Comparison of ENCODE assay signal across 11 cellular contexts in the genomic region with DNA sequence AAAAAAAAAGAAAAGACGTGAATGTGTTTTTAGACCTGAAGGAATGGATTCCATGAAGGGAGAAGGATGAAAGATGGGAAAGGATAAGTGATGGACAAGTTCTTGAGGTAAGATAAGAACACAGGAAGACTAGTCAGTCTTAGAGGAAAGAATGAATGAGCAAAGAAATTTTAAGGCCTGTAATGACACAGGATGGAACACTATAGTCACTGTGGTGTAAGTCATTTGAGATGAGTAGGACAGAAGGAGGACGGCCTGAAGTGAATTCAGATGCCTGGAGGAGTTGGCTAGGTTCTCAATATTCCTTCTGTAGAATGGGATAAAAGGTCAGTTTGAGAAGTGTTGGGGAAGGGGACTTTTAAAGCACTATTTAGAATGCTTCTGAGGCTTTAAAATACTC. TPM values are rescaled to one million over a fixed set of nuclear protein-coding genes. Genes with fewer than 3 reads are reported as not detected.
DNase-seq lines count a peak whose midpoint lies in the region; ATAC-seq and TF ChIP-seq lines count a peak whose summit lies in the region.
"Had no signal": no experiment of that assay in that cellular context is flagged by ENCODE, and none has a peak within 500 bp of the region (broad histone marks: within the 10 kb centered on the region; RNA-seq: fewer than 3 reads in every experiment).

No MANE protein-coding gene starts in this region.

- H3K27ac Mint-ChIP-seq in activated naive CD4-positive, alpha-beta T cell treated with anti-CD3 and anti-CD28 coated beads, Interleukin-2, amount 10 ng/mL, durations not matched to agents 7 days and 5 days = no peak overlapping the region
- peak overlapping the region; percentile 58 for H3K27ac Mint-ChIP-seq in WTC11
- H3K27ac Mint-ChIP-seq in stimulated activated naive B cell treated with anti-CD40 and anti-IgM and Interleukin-4, amounts not matched to agents 10 μg/mL and 1 μg/mL and 100 μg/mL, for 72 hours = peak overlapping the region; percentile 54

- peaks cover 41% of the 10 kb centered on the region for H3K36me3 Mint-ChIP-seq in activated naive CD4-positive, alpha-beta T cell treated with anti-CD3 and anti-CD28 coated beads, Interleukin-2, amount 10 ng/mL, durations not matched to agents 7 days and 5 days
- H3K36me3 Mint-ChIP-seq in WTC11 = peaks cover 43% of the 10 kb centered on the region
- peaks cover 29 to 39% of the 10 kb centered on the region in 2 donors for H3K36me3 Mint-ChIP-seq in stimulated activated naive B cell treated with anti-CD40 and anti-IgM and Interleukin-4, amounts not matched to agents 10 μg/mL and 1 μg/mL and 100 μg/mL, for 72 hours

- in situ Hi-C loops in G401 (cut with HindIII; ENCODE audit: low sequenced_read_pairs) = no loop called here

- peaks cover 46% of the 10 kb centered on the region for H3K4me1 Mint-ChIP-seq in activated naive CD4-positive, alpha-beta T cell treated with anti-CD3 and anti-CD28 coated beads, Interleukin-2, amount 10 ng/mL, durations not matched to agents 7 days and 5 days
- peaks cover 51% of the 10 kb centered on the region for H3K4me1 Mint-ChIP-seq in WTC11
- H3K4me1 Mint-ChIP-seq in stimulated activated naive B cell treated with anti-CD40 and anti-IgM and Interleukin-4, amounts not matched to agents 10 μg/mL and 1 μg/mL and 100 μg/mL, for 72 hours = peaks cover 27 to 37% of the 10 kb centered on the region in 2 donors

- no peak for DNase-seq in activated naive CD4-positive, alpha-beta T cell treated with anti-CD3 and anti-CD28 coated beads, Interleukin-2, amount 10 ng/mL, durations not matched to agents 7 days and 5 days
- DNase-seq in activated naive CD4-positive, alpha-beta T cell (lab: John Stamatoyannopoulos, UW) = no peak
- DNase-seq in WTC11 (ENCODE audit: low spot score) = no peak
- DNase-seq in fibroblast of pulmonary artery (ENCODE audit: low read depth) = no peak
- DNase-seq in stimulated activated naive B cell treated with anti-CD40 and anti-IgM and Interleukin-4, amounts not matched to agents 10 μg/mL and 1 μg/mL and 100 μg/mL, for 72 hours = no peak
- DNase-seq in G401 (ENCODE audit: low spot score) = no peak
- no peak for DNase-seq in hepatic stellate cell (ENCODE audit: low spot score)
- DNase-seq: naive thymus-derived CD4-positive, alpha-beta T cell; NCI-H2029 treated with DMSO at 0.1 percent for 48 hours had no signal

- peak overlapping the region; percentile 85 for H3K4me3 ChIP-seq in fibroblast of pulmonary artery (replicated peaks; ENCODE audit: low read depth, low read length)

- H3K9me3 Mint-ChIP-seq in activated naive CD4-positive, alpha-beta T cell treated with anti-CD3 and anti-CD28 coated beads, Interleukin-2, amount 10 ng/mL, durations not matched to agents 7 days and 5 days = no peaks in the 10 kb centered on the region
- no peaks in the 10 kb centered on the region for H3K9me3 Mint-ChIP-seq in WTC11
- no peaks in the 10 kb centered on the region for H3K9me3 Mint-ChIP-seq in stimulated activated naive B cell treated with anti-CD40 and anti-IgM and Interleukin-4, amounts not matched to agents 10 μg/mL and 1 μg/mL and 100 μg/mL, for 72 hours
- H3K9me3 Mint-ChIP-seq: naive thymus-derived CD4-positive, alpha-beta T cell had no signal

- POLR2A ChIA-PET in WTC11 (lab: Charles Lee) = no interaction called here

- TF ChIP-seq CTCF in WTC11 (IDR thresholded peaks at IDR 0.05) (no peak), fibroblast of pulmonary artery (IDR thresholded peaks at IDR 0.05; ENCODE audit: low read length, missing control alignments) (no peak)

- CTCF ChIA-PET in activated naive CD4-positive, alpha-beta T cell treated with anti-CD3 and anti-CD28 coated beads, Interleukin-2, amount 10 ng/mL, durations not matched to agents 7 days and 5 days (lab: Charles Lee) = interaction anchor here (2.2 to 3.2 kb wide), 2 partner anchors 12 to 201 kb away, joined by 7 to 14 read pairs; no protein-coding TSS in a partner anchor
- CTCF ChIA-PET in WTC11 (lab: Charles Lee) = interaction anchor here (1.2 kb wide), 1 partner anchor 200 kb away, joined by 9 read pairs; no protein-coding TSS in a partner anchor

- H3K4me3 Mint-ChIP-seq in activated naive CD4-positive, alpha-beta T cell treated with anti-CD3 and anti-CD28 coated beads, Interleukin-2, amount 10 ng/mL, durations not matched to agents 7 days and 5 days = peak overlapping the region; percentile 22
- no peak overlapping the region for H3K4me3 Mint-ChIP-seq in WTC11
- H3K4me3 Mint-ChIP-seq in stimulated activated naive B cell treated with anti-CD40 and anti-IgM and Interleukin-4, amounts not matched to agents 10 μg/mL and 1 μg/mL and 100 μg/mL, for 72 hours = peak overlapping the region; percentile 52 to 53

- ATAC-seq in WTC11 (no peak), HG02642 (IDR thresholded peaks at IDR 0.05; ENCODE audit: poor library complexity, unreplicated experiment) (no peak)
- no peak for ATAC-seq in stimulated activated naive B cell treated with anti-CD40 and anti-IgM and Interleukin-4, amounts not matched to agents 10 μg/mL and 1 μg/mL and 100 μg/mL, for 72 hours (replicated peaks)
- ATAC-seq: naive thymus-derived CD4-positive, alpha-beta T cell had no signal

- H3K27me3 Mint-ChIP-seq in activated naive CD4-positive, alpha-beta T cell treated with anti-CD3 and anti-CD28 coated beads, Interleukin-2, amount 10 ng/mL, durations not matched to agents 7 days and 5 days = no peaks in the 10 kb centered on the region
- no peaks in the 10 kb centered on the region for H3K27me3 Mint-ChIP-seq in WTC11 (ENCODE audit: low read depth)
- H3K27me3 Mint-ChIP-seq in stimulated activated naive B cell treated with anti-CD40 and anti-IgM and Interleukin-4, amounts not matched to agents 10 μg/mL and 1 μg/mL and 100 μg/mL, for 72 hours = no peaks in the 10 kb centered on the region
- H3K27me3 Mint-ChIP-seq: naive thymus-derived CD4-positive, alpha-beta T cell had no signal

TF ChIP-seq in WTC11, 78 proteins besides CTCF, POLR2A, EP300 and RAD21:
- TF ChIP-seq HMGA2 (CRISPR knock-in tag; IDR thresholded peaks at IDR 0.05) (no peak), FOXP1 (CRISPR knock-in tag; IDR thresholded peaks at IDR 0.05; ENCODE audit: borderline replicate concordance) (no peak), ZNF671 (CRISPR knock-in tag; IDR thresholded peaks at IDR 0.05) (no peak), JAZF1 (CRISPR knock-in tag; IDR thresholded peaks at IDR 0.05) (no peak)
- TF ChIP-seq, protein P1, sequence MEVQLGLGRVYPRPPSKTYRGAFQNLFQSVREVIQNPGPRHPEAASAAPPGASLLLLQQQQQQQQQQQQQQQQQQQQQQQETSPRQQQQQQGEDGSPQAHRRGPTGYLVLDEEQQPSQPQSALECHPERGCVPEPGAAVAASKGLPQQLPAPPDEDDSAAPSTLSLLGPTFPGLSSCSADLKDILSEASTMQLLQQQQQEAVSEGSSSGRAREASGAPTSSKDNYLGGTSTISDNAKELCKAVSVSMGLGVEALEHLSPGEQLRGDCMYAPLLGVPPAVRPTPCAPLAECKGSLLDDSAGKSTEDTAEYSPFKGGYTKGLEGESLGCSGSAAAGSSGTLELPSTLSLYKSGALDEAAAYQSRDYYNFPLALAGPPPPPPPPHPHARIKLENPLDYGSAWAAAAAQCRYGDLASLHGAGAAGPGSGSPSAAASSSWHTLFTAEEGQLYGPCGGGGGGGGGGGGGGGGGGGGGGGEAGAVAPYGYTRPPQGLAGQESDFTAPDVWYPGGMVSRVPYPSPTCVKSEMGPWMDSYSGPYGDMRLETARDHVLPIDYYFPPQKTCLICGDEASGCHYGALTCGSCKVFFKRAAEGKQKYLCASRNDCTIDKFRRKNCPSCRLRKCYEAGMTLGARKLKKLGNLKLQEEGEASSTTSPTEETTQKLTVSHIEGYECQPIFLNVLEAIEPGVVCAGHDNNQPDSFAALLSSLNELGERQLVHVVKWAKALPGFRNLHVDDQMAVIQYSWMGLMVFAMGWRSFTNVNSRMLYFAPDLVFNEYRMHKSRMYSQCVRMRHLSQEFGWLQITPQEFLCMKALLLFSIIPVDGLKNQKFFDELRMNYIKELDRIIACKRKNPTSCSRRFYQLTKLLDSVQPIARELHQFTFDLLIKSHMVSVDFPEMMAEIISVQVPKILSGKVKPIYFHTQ (CRISPR knock-in tag; IDR thresholded peaks at IDR 0.05) = no peak
- TF ChIP-seq, protein P2, sequence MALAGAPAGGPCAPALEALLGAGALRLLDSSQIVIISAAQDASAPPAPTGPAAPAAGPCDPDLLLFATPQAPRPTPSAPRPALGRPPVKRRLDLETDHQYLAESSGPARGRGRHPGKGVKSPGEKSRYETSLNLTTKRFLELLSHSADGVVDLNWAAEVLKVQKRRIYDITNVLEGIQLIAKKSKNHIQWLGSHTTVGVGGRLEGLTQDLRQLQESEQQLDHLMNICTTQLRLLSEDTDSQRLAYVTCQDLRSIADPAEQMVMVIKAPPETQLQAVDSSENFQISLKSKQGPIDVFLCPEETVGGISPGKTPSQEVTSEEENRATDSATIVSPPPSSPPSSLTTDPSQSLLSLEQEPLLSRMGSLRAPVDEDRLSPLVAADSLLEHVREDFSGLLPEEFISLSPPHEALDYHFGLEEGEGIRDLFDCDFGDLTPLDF (CRISPR knock-in tag; IDR thresholded peaks at IDR 0.05) = no peak
TF ChIP-seq in WTC11: peak in this region for 0.

RNA-seq across cellular contexts. Expression of gene MSMO1, which starts 3.8 kb away (rescaled TPM):
- total RNA-seq in WTC11 (2021) = 72.9 to 89.9 TPM (median 86.8 TPM) in 3 replicates
- 52.2 and 66.8 TPM in 2 replicates for total RNA-seq in G401 (2014; rRNA removed; shearing (Covaris generic))

RNA-seq across cellular contexts. Expression of gene CPE, which starts 47.5 kb away (rescaled TPM):
- 9.2 to 12.4 TPM (median 10.9 TPM) in 3 replicates for total RNA-seq in WTC11 (2021)
- 14.6 and 44.4 TPM in 2 replicates for total RNA-seq in G401 (2014; rRNA removed; shearing (Covaris generic))
- total RNA-seq: naive thymus-derived CD4-positive, alpha-beta T cell; T-helper 1 cell treated with Interleukin-12 subunit alpha and Interleukin-12 subunit beta and Interleukin-4 antibody, amounts not matched to agents 30 ng/mL and 1 ng/mL, for 36 hours had no signal
